In the genomic region with DNA sequence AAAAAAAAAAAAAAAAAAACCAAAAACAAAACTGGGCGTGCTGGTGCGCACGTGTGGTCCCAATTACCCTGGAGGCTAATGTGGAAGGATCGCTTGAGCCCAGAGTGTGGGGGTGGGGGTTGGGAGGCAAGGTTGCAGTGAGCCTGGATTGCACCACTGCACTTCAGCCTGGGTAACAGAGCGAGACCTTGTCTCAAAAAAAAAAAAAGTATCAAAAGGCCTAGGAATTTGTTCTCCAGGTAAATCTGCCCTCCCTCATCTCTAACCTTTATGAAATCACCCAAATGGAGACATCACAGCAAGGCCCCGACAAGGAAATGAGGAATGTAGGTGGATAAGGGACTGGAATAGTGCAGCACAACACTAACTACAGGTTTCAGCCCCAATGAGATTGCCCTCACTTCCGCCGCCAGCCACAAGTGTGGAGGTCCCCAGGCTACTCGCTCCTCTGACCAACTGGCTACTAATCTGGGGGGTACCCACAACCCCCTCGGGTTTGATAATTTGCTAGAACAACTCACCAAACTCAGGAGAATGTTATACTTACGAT, we compare ENCODE assay signal across 20 cellular contexts. TPM values are rescaled to one million over a fixed set of nuclear protein-coding genes. Genes with fewer than 3 reads are reported as not detected.
DNase-seq lines count a peak whose midpoint lies in the region; ATAC-seq and TF ChIP-seq lines count a peak whose summit lies in the region.
"Had no signal": no experiment of that assay in that cellular context is flagged by ENCODE, and none has a peak within 500 bp of the region (broad histone marks: within the 10 kb centered on the region; RNA-seq: fewer than 3 reads in every experiment).

No MANE protein-coding gene starts in this region.

- peak overlapping the region; percentile 99 for H3K27ac Mint-ChIP-seq in GM23338
- H3K27ac Mint-ChIP-seq: activated CD4-positive, alpha-beta T cell treated with anti-CD3 and anti-CD28 coated beads, Interleukin-2, amount 10 ng/mL, durations not matched to agents 24 days and 14 days; activated naive CD8-positive, alpha-beta T cell treated with anti-CD3 and anti-CD28 coated beads, Interleukin-2, amount 50 U/mL, for 24 hours; activated T-helper 2 cell treated with anti-CD3 and anti-CD28 coated beads, Interferon-gamma antibody, Interleukin-2, Interleukin-4, amounts not matched to agents 10 μg/mL and 5 μg/mL and 100 μg/mL, durations not matched to agents 14 hours and 24 hours and 36 hours; CD4-positive, alpha-beta T cell; stimulated activated naive CD8-positive, alpha-beta T cell treated with anti-CD3 and anti-CD28 coated beads, Interleukin-15, amount 100 ng/mL, for 72 hours; T-helper 1 cell treated with Interleukin-12 subunit alpha and Interleukin-12 subunit beta and Interleukin-4 antibody, amounts not matched to agents 30 μg/mL and 1 μg/mL, for 36 hours had no signal

- no peak for TF ChIP-seq POLR2A in esophagus muscularis mucosa (IDR thresholded peaks at IDR 0.05; ENCODE audit: low read depth)

- DNase-seq in GM23338 (ENCODE audit: low spot score) (peak; percentile 70), left lobe of liver (ENCODE audit: low spot score) (no peak), esophagus muscularis mucosa (ENCODE audit: extremely low spot score) (no peak), MM.1S (no peak), NCI-H524 treated with DMSO at 0.1 percent for 48 hours (lab: John Stamatoyannopoulos, UW) (no peak), LoVo (ENCODE audit: low spot score) (no peak)
- DNase-seq: activated CD4-positive, alpha-beta T cell treated with anti-CD3 and anti-CD28 coated beads, Interleukin-2, amount 10 ng/mL, durations not matched to agents 24 days and 14 days; activated CD8-positive, alpha-beta memory T cell treated with anti-CD3 and anti-CD28 coated beads, Interleukin-2, amount 50 U/mL, for 4 hours; activated naive CD8-positive, alpha-beta T cell treated with anti-CD3 and anti-CD28 coated beads, Interleukin-2, amount 50 U/mL, for 24 hours; CD4-positive, alpha-beta T cell; left ventricle myocardium superior; NCI-H2107; NCI-H510A; stimulated activated CD4-positive, alpha-beta T cell treated with anti-CD3 and anti-CD28 coated beads, Interleukin-4, amount 100 ng/mL, for 4 hours; stimulated activated naive CD8-positive, alpha-beta T cell treated with anti-CD3 and anti-CD28 coated beads, Interleukin-15, amount 100 ng/mL, for 72 hours had no signal

- peak overlapping the region; percentile 43 for H3K4me3 ChIP-seq in GM23338
- H3K4me3 ChIP-seq in skin epidermis, result peak overlapping the region in 1 of 7 experiments; percentile 2
- H3K4me3 ChIP-seq in esophagus muscularis mucosa, result no peak overlapping the region
- H3K4me3 ChIP-seq in MM.1S (ENCODE audit: low read length), result no peak overlapping the region
- H3K4me3 ChIP-seq: coronary artery had no signal

- H3K36me3 Mint-ChIP-seq in GM23338 (ENCODE audit: low read depth), result peaks cover 76% of the 10 kb centered on the region

- peak overlapping the region; percentile 83 for H3K4me3 Mint-ChIP-seq in GM23338
- H3K4me3 Mint-ChIP-seq: activated CD4-positive, alpha-beta T cell treated with anti-CD3 and anti-CD28 coated beads, Interleukin-2, amount 10 ng/mL, durations not matched to agents 24 days and 14 days; activated naive CD8-positive, alpha-beta T cell treated with anti-CD3 and anti-CD28 coated beads, Interleukin-2, amount 50 U/mL, for 24 hours; CD4-positive, alpha-beta T cell; stimulated activated naive CD8-positive, alpha-beta T cell treated with anti-CD3 and anti-CD28 coated beads, Interleukin-15, amount 100 ng/mL, for 72 hours; T-helper 1 cell treated with Interleukin-12 subunit alpha and Interleukin-12 subunit beta and Interleukin-4 antibody, amounts not matched to agents 30 μg/mL and 1 μg/mL, for 36 hours had no signal

- ATAC-seq in GM23338, result peak; percentile 52
- peak; percentile 27 for ATAC-seq in esophagus mucosa
- peak; percentile 69 for ATAC-seq in left lobe of liver
- ATAC-seq: activated naive CD8-positive, alpha-beta T cell treated with anti-CD3 and anti-CD28 coated beads, Interleukin-2, amount 50 U/mL, for 24 hours; left ventricle myocardium superior; stimulated activated naive CD8-positive, alpha-beta T cell treated with anti-CD3 and anti-CD28 coated beads, Interleukin-15, amount 100 ng/mL, for 72 hours had no signal

- peaks cover 47% of the 10 kb centered on the region for H3K4me1 ChIP-seq in GM23338 (ENCODE audit: insufficient read depth)
- H3K4me1 ChIP-seq in esophagus muscularis mucosa, result peaks cover 15 to 32% (median 19%) of the 10 kb centered on the region in 4 donors
- H3K4me1 ChIP-seq in MM.1S (ENCODE audit: low read length), result no peaks in the 10 kb centered on the region

- H3K36me3 ChIP-seq in GM23338 (ENCODE audit: insufficient read depth) (peaks cover 27% of the 10 kb centered on the region), esophagus muscularis mucosa (no peaks in the 10 kb centered on the region), MM.1S (replicated peaks; ENCODE audit: insufficient read depth, low read length) (no peaks in the 10 kb centered on the region)

- H3F3A ChIP-seq in GM23338 (replicated peaks; ENCODE audit: low read depth), result peaks cover 8% of the 10 kb centered on the region; the same call in 1 of the 2 replicates
- H3F3A ChIP-seq in MM.1S (ENCODE audit: insufficient read depth, low read length), result no peaks in the 10 kb centered on the region

- H3K27ac ChIP-seq in GM23338 (ENCODE audit: low read depth) (peak overlapping the region; percentile 97), skin epidermis (peak overlapping the region in 12 of 21 experiments; percentile 4 to 69 (median 54)), esophagus muscularis mucosa (replicated peaks in 1 of 4) (no peak overlapping the region), MM.1S (ENCODE audit: low read length) (no peak overlapping the region)
- H3K27ac ChIP-seq: coronary artery had no signal

- intact Hi-C loops in esophagus muscularis mucosa (cut with DNase I), result no loop called here

- H4K20me1 ChIP-seq in GM23338 (replicated peaks; ENCODE audit: insufficient read depth) (no peaks in the 10 kb centered on the region), MM.1S (ENCODE audit: insufficient read depth, low read length) (no peaks in the 10 kb centered on the region)

- H3K9me3 ChIP-seq in esophagus muscularis mucosa (no peaks in the 10 kb centered on the region), MM.1S (replicated peaks; ENCODE audit: insufficient read depth, low read length) (no peaks in the 10 kb centered on the region)

- H3K9ac ChIP-seq in MM.1S (ENCODE audit: low read length), result no peak overlapping the region

- peaks cover 15% of the 10 kb centered on the region for H3K79me2 ChIP-seq in GM23338 (replicated peaks; ENCODE audit: insufficient read depth)
- no peaks in the 10 kb centered on the region for H3K79me2 ChIP-seq in MM.1S (ENCODE audit: low read length)

- H3K4me2 ChIP-seq in GM23338, result peak overlapping the region; percentile 75
- H3K4me2 ChIP-seq in MM.1S (ENCODE audit: low read depth, low read length), result no peak overlapping the region

- 0 out of 2 replicates have a peak, but pooled peaks cover 6% of the 10 kb centered on the region for H3K9me2 ChIP-seq in GM23338 (ENCODE audit: insufficient read depth)
- no peaks in the 10 kb centered on the region for H3K9me2 ChIP-seq in MM.1S (replicated peaks; ENCODE audit: insufficient read depth, low read length)

- peaks cover 48% of the 10 kb centered on the region for H3K9me3 Mint-ChIP-seq in GM23338

- 68% methylated on average over 11 of the region's 11 CpGs for WGBS in esophagus muscularis mucosa

- peaks cover 13% of the 10 kb centered on the region for H3K27me3 Mint-ChIP-seq in GM23338 (ENCODE audit: insufficient read depth, low read depth, poor library complexity)
- H3K27me3 Mint-ChIP-seq: activated naive CD8-positive, alpha-beta T cell treated with anti-CD3 and anti-CD28 coated beads, Interleukin-2, amount 50 U/mL, for 24 hours; CD4-positive, alpha-beta T cell; stimulated activated naive CD8-positive, alpha-beta T cell treated with anti-CD3 and anti-CD28 coated beads, Interleukin-15, amount 100 ng/mL, for 72 hours had no signal

- H3K4me1 Mint-ChIP-seq in GM23338, result peaks cover 59% of the 10 kb centered on the region

- H2AFZ ChIP-seq in GM23338 (no peak overlapping the region), MM.1S (ENCODE audit: low read length) (no peak overlapping the region)

- H3K27me3 ChIP-seq in GM23338 (ENCODE audit: insufficient read depth) (no peaks in the 10 kb centered on the region), esophagus muscularis mucosa (no peaks in the 10 kb centered on the region), MM.1S (replicated peaks; ENCODE audit: insufficient read depth, low read length) (peaks cover 3% of the 10 kb centered on the region; the same call in 1 of the 2 replicates)

- TF ChIP-seq CTCF in GM23338 (conservative IDR thresholded peaks at IDR 0.05; ENCODE audit: low read depth in 2 of 2) (no peak), esophagus muscularis mucosa (IDR thresholded peaks at IDR 0.05) (no peak), MM.1S (IDR thresholded peaks at IDR 0.05; ENCODE audit: low read length) (no peak)

- TF ChIP-seq EP300 in esophagus muscularis mucosa (IDR thresholded peaks at IDR 0.05), result no peak

TF ChIP-seq in GM23338, 12 proteins besides CTCF, POLR2A, EP300 and RAD21:
- TF ChIP-seq STAT1 (IDR thresholded peaks at IDR 0.05; ENCODE audit: unreplicated experiment) (no peak), ETS1 (IDR thresholded peaks at IDR 0.05) (0 out of 2 replicates have a peak, but pooled peaks have one; percentile 38)

RNA-seq across cellular contexts. Expression of gene DDR1, which starts 36.8 kb away (rescaled TPM):
- total RNA-seq in GM23338 (2014; rRNA removed; shearing (Covaris generic)), result 140 and 154 TPM in 2 replicates
- 58.3 and 71.6 TPM in 2 replicates for polyA plus RNA-seq in GM23338 (2016; fragmentation: Nextera tagmentation; extraction: Ambion mirVana)
- 220 TPM for total RNA-seq in esophagus mucosa
- 5.1 TPM for total RNA-seq in left lobe of liver
- total RNA-seq in esophagus muscularis mucosa, result 10 to 100 TPM; 10.4 to 37.9 (median 23.3) TPM

Comparison
In these comparisons a context has a peak if more than half of its experiments do, and no peak if none do; other contexts are left out.
1. H3K27ac ChIP-seq: peak in GM23338 (single experiment) and skin epidermis (12 of 21); none in esophagus muscularis mucosa (0 of 4) and MM.1S (single experiment).
2. Peak in every context shown above with its lines, with median percentiles within 50 percentile points of each other: ATAC-seq.